ENCODE assay signal across 8 cellular contexts in genomic region chr3:53045784-53046170, GRCh38. TPM values are rescaled to one million over a fixed set of nuclear protein-coding genes. Genes with fewer than 3 reads are reported as not detected.
DNase-seq lines count a peak whose midpoint lies in the region; ATAC-seq, FAIRE-seq and TF ChIP-seq lines count a peak whose summit lies in the region.

SFMBT1 (minus strand) TSS chr3:53046073; CDS start chr3:52969128, 76,945 bp downstream.

- DNase-seq in GDM1 (lab: John Stamatoyannopoulos, UW) (peak; percentile 47), UCSD-AML1 (lab: John Stamatoyannopoulos, UW; ENCODE audit: unreplicated experiment) (peak; percentile 35), bronchial epithelial cell (ENCODE audit: low read depth) (peak; percentile 18), islet precursor cell (peak; percentile 76), NCI-H2029 treated with DMSO at 0.1 percent for 48 hours (lab: John Stamatoyannopoulos, UW) (no peak)
- DNase-seq in stimulated activated CD4-positive, alpha-beta T cell treated with anti-CD3 and anti-CD28 coated beads, Interleukin-12 subunit alpha, Interleukin-12 subunit beta, amount 100 ng/mL, for 48 hours (ENCODE audit: low read depth in 2 of 3, low spot score in 1 of 3), result peak; percentile 44 to 74 (median 50)

- peak within 1 kb of the TSS; percentile 62 for H3K4me3 ChIP-seq in bronchial epithelial cell (ENCODE audit: low read depth, low read length)

- no peaks in the 10 kb centered on the region for H3K27me3 ChIP-seq in bronchial epithelial cell (ENCODE audit: control insufficient read depth, insufficient read depth, low read length)

- ATAC-seq in GM21717 (IDR thresholded peaks at IDR 0.05; ENCODE audit: unreplicated experiment), result peak; percentile 23

- no peaks in the 10 kb centered on the region for H3K36me3 ChIP-seq in KOPT-K1 (ENCODE audit: insufficient read depth, low read length)
- no peaks in the 10 kb centered on the region for H3K36me3 ChIP-seq in bronchial epithelial cell (ENCODE audit: control insufficient read depth, insufficient read depth, low read length)

- FAIRE-seq in bronchial epithelial cell (lab: Jason Lieb, UNC), result no peak

- H3K9me3 ChIP-seq in KOPT-K1 (ENCODE audit: insufficient read depth, low read length, poor library complexity, severe bottlenecking), result no peaks in the 10 kb centered on the region

- peak within 1 kb of the TSS; percentile 88 for H3K27ac ChIP-seq in KOPT-K1 (ENCODE audit: low read depth, low read length, poor library complexity, severe bottlenecking)

- TF ChIP-seq CTCF in bronchial epithelial cell (IDR thresholded peaks at IDR 0.05; ENCODE audit: insufficient read depth, low read length, severe bottlenecking), result no peak

RNA-seq across cellular contexts. Expression of gene SFMBT1, which starts in this region (rescaled TPM):
- total RNA-seq in bronchial epithelial cell, result 7.6 and 8.1 TPM in 2 replicates
